Comparison of ENCODE assay signal across 13 cellular contexts in the genomic region with DNA sequence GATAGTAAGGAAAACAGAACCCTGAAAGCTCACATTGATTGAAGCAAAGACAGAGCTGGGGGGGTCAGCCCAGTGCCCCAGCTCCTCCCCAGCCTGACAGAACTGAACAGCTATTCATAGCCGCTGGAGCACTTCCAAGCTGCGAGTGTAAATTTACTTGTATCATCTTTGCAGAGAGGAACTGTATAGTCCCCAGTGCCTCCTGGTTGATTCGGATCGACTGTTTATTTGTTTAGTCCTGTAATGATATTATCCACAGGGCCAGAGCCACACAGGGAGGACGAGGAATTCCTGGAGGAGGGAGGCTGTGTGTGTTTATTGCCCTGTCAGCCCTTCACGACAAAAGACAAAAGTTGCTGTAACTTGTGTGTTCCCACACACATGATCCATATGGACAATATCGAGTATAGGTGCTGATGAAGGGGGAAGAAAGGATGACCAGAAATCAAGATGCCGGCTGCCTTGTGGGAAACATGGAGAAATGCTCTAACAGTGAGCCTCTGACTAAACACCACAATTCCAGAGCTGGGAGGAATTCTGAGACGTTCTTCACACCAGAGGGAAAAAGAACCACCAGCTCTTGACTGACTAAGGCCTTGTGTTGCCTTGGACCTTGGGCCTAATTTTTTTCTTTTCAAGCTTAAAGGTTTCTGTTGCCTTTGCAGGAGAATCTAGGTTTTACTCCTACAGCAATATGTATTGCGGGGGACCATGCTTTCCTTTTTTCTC. TPM values are rescaled to one million over a fixed set of nuclear protein-coding genes. Genes with fewer than 3 reads are reported as not detected.
DNase-seq lines count a peak whose midpoint lies in the region; TF ChIP-seq lines count a peak whose summit lies in the region.
"Had no signal": no experiment of that assay in that cellular context is flagged by ENCODE, and none has a peak within 500 bp of the region (broad histone marks: within the 10 kb centered on the region; RNA-seq: fewer than 3 reads in every experiment).

No MANE protein-coding gene starts in this region.

- peak; percentile 23 for DNase-seq in NCI-H82 (lab: John Stamatoyannopoulos, UW)
- no peak for DNase-seq in NCI-H82 treated with DMSO at 0.1 percent for 48 hours (lab: John Stamatoyannopoulos, UW; ENCODE audit: unreplicated experiment)
- peak; percentile 23 for DNase-seq in SHP77 treated with DMSO at 0.1 percent for 48 hours (lab: John Stamatoyannopoulos, UW)
- DNase-seq in globus pallidus (ENCODE audit: low spot score), result peak; percentile 42
- DNase-seq in smooth muscle cell (lab: John Stamatoyannopoulos, UW; ENCODE audit: unreplicated experiment), result no peak
- no peak for DNase-seq in activated CD4-positive, CD25-positive, alpha-beta regulatory T cell (lab: John Stamatoyannopoulos, UW)
- DNase-seq in GM20000 (ENCODE audit: low spot score), result no peak
- no peak for DNase-seq in NCI-H1694 (lab: John Stamatoyannopoulos, UW)
- DNase-seq: DND-41, NCI-H187 treated with DMSO at 0.1 percent for 48 hours, upper lobe of right lung had no signal

- H2AFZ ChIP-seq in smooth muscle cell (ENCODE audit: low read depth), result peak overlapping the region; percentile 65

- H3K4me1 ChIP-seq in smooth muscle cell (ENCODE audit: low read depth), result peaks cover 6% of the 10 kb centered on the region

- no peaks in the 10 kb centered on the region for H4K20me1 ChIP-seq in smooth muscle cell (ENCODE audit: low read depth)

- no peaks in the 10 kb centered on the region for H3K79me2 ChIP-seq in smooth muscle cell (ENCODE audit: low read depth)

- peak overlapping the region; percentile 38 for H3K27ac ChIP-seq in smooth muscle cell (ENCODE audit: low read depth)
- H3K27ac ChIP-seq: upper lobe of right lung had no signal

- no peaks in the 10 kb centered on the region for H3K9me3 ChIP-seq in smooth muscle cell (replicated peaks; ENCODE audit: low read depth)
- H3K9me3 ChIP-seq: upper lobe of right lung had no signal

- peak overlapping the region; percentile 54 for H3K4me2 ChIP-seq in smooth muscle cell

- peaks cover 32% of the 10 kb centered on the region for H3K27me3 ChIP-seq in smooth muscle cell (ENCODE audit: low read depth)

- no peak overlapping the region for H3K9ac ChIP-seq in smooth muscle cell (ENCODE audit: low read depth)

- TF ChIP-seq CTCF in smooth muscle cell (IDR thresholded peaks at IDR 0.05; ENCODE audit: borderline replicate concordance, insufficient read depth, poor library complexity, severe bottlenecking), result no peak
- no peak for TF ChIP-seq CTCF in GM20000 (IDR thresholded peaks at IDR 0.05; ENCODE audit: extremely low read depth, missing control alignments)

- no peaks in the 10 kb centered on the region for H3K36me3 ChIP-seq in smooth muscle cell (ENCODE audit: low read depth)
- H3K36me3 ChIP-seq: upper lobe of right lung had no signal

- WGBS in smooth muscle cell (ENCODE audit: low lambda C conversion rate), result 43% methylated on average over 10 of the region's 10 CpGs

- peaks cover 15% of the 10 kb centered on the region for H3F3A ChIP-seq in smooth muscle cell (ENCODE audit: low read depth)

- H3K4me3 ChIP-seq in smooth muscle cell, result no peak overlapping the region
- H3K4me3 ChIP-seq: dorsolateral prefrontal cortex, K562, upper lobe of right lung had no signal

RNA-seq across cellular contexts. Expression of a gene that starts 31.1 kb away (rescaled TPM):
- 9.0 and 10.0 TPM in 2 replicates for total RNA-seq in smooth muscle cell
- 13.8 and 14.3 TPM in 2 replicates for polyA plus RNA-seq in smooth muscle cell

Comparison
In these comparisons a context has a peak if more than half of its experiments do, and no peak if none do; other contexts are left out.
1. DNase-seq: peak in NCI-H82 (single experiment), SHP77 treated with DMSO at 0.1 percent for 48 hours (single experiment) and globus pallidus (single experiment); none in NCI-H82 treated with DMSO at 0.1 percent for 48 hours (single experiment), smooth muscle cell (single experiment), activated CD4-positive, CD25-positive, alpha-beta regulatory T cell (0 of 4), GM20000 (single experiment) and NCI-H1694 (single experiment).